Comparison of ENCODE assay signal across 7 cellular contexts in the genomic region with DNA sequence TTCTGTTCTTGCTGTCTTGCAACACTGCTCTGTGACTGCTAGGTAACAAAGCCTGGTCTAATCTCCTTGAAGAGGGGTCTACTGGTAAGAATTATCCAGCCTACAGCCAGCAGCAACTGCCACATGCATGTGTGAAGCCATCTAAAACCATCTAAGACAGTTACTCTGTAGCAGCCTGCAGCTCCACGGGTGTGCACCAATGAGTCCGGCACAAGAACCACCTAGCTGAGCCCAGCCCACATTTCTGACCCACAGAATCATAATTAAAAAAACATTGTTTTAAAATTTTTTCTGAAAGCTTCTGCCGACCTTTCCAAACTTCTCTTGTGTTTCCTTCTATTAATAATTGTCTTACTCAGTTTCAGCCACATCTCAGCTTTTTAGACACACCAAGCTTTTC.
"Had no signal": no experiment of that assay in that cellular context is flagged by ENCODE, and none has a peak within 500 bp of the region (broad histone marks: within the 10 kb centered on the region; RNA-seq: fewer than 3 reads in every experiment).

No MANE protein-coding gene starts in this region.

- H3K4me2 ChIP-seq: KMS-11 had no signal

- FAIRE-seq: HTR-8/SVneo, K562 had no signal

- H3K4me3 Mint-ChIP-seq: IgD-negative memory B cell had no signal

- H3K27ac Mint-ChIP-seq: IgD-negative memory B cell had no signal

- DNase-seq: IMR-90, KBM-7 had no signal

- H3K4me3 ChIP-seq: K562 had no signal

- H3K36me3 Mint-ChIP-seq: IgD-negative memory B cell had no signal

- H3K9ac ChIP-seq: KMS-11 had no signal

- H3K4me1 Mint-ChIP-seq: IgD-negative memory B cell had no signal

- ATAC-seq: K562 had no signal

- H3K27ac ChIP-seq: HL-60, KMS-11 had no signal
